Comparison of ENCODE assay signal across 24 cellular contexts in genomic region chr10:33719005-33719703, GRCh38.
DNase-seq lines count a peak whose midpoint lies in the region; ATAC-seq, FAIRE-seq and TF ChIP-seq lines count a peak whose summit lies in the region.
"Had no signal": no experiment of that assay in that cellular context is flagged by ENCODE, and none has a peak within 500 bp of the region (broad histone marks: within the 10 kb centered on the region; RNA-seq: fewer than 3 reads in every experiment).

No MANE protein-coding gene starts in this region.

- no peak overlapping the region for H3K9ac ChIP-seq in HepG2 (ENCODE audit: insufficient read depth, low read depth, low read length)
- H3K9ac ChIP-seq: SK-N-SH had no signal

- no peaks in the 10 kb centered on the region for H4K20me1 ChIP-seq in HepG2 (ENCODE audit: insufficient read depth, low read length)

- H3K79me2 ChIP-seq in HepG2 (ENCODE audit: insufficient read depth, low read length), result no peaks in the 10 kb centered on the region

- TF ChIP-seq EP300 in HepG2 (IDR thresholded peaks at IDR 0.05; ENCODE audit: low read depth in 2 of 2, low read length in 2 of 2), result no peak
- TF ChIP-seq EP300 in HepG2 (CRISPR knock-in tag; IDR thresholded peaks at IDR 0.05; ENCODE audit: borderline replicate concordance), result no peak

- H3K27me3 ChIP-seq in HepG2 (ENCODE audit: control insufficient read depth in 1 of 2, insufficient read depth in 2 of 2, low read length in 2 of 2) (0 out of 5 replicates have a peak, but pooled peaks cover 0 to 5% of the 10 kb centered on the region in 2 experiments), foreskin keratinocyte (peaks cover 4% of the 10 kb centered on the region)
- H3K27me3 ChIP-seq: neutrophil had no signal

- BruUV-seq in HepG2 (replicated peaks; lab: Mats Ljungman, UMichigan), result no TSS peak

- TF ChIP-seq CTCF in fibroblast of the aortic adventitia (IDR thresholded peaks at IDR 0.05; ENCODE audit: insufficient read depth, low read length) (no peak), HepG2 (CRISPR knock-in tag; IDR thresholded peaks at IDR 0.05) (no peak), foreskin keratinocyte (conservative IDR thresholded peaks at IDR 0.05) (no peak)

- H3K4me2 ChIP-seq in HepG2 (ENCODE audit: low read depth, low read length), result no peak overlapping the region
- H3K4me2 ChIP-seq: SK-N-SH had no signal

- CTCF ChIA-PET in HepG2 (lab: Yijun Ruan, JAX; ENCODE audit: low intra/inter-chr PET ratio, low total read pairs), result no interaction called here

- intact Hi-C loops in HepG2 (cut with micrococcal nuclease; ENCODE audit: unreplicated experiment), result no loop called here

- TF ChIP-seq POLR2A in HepG2 (IDR thresholded peaks at IDR 0.05; ENCODE audit: insufficient read depth in 1 of 2, low read depth in 2 of 2, low read length in 2 of 2), result no peak

- POLR2A ChIA-PET in HepG2 (lab: Yijun Ruan, JAX), result no interaction called here

- no peaks in the 10 kb centered on the region for H3K9me3 ChIP-seq in HepG2 (ENCODE audit: low read length)
- H3K9me3 ChIP-seq: neutrophil, SK-N-SH had no signal

- ATAC-seq in HepG2, result no peak
- ATAC-seq in foreskin keratinocyte, result no peak
- no peak for ATAC-seq in HG03196 (IDR thresholded peaks at IDR 0.05; ENCODE audit: unreplicated experiment)
- no peak for ATAC-seq in HG03045 (IDR thresholded peaks at IDR 0.05; ENCODE audit: unreplicated experiment)
- ATAC-seq: activated CD4-positive, CD25-positive, alpha-beta regulatory T cell treated with anti-CD3 and anti-CD28 coated beads, Interleukin-2, amount 50 U/mL, for 24 hours; activated naive CD8-positive, alpha-beta T cell treated with anti-CD3 and anti-CD28 coated beads, Interleukin-2, amount 50 U/mL, for 24 hours had no signal

- H3K4me3 ChIP-seq in fibroblast of the aortic adventitia (ENCODE audit: low read depth, low read length) (no peak overlapping the region), HepG2 (replicated peaks in 1 of 3; ENCODE audit: insufficient read depth in 1 of 3, low read depth in 2 of 3, low read length in 3 of 3) (no peak overlapping the region)

- H3K27ac ChIP-seq in HepG2 (ENCODE audit: extremely low read length, insufficient read depth, low read length) (no peak overlapping the region), foreskin keratinocyte (no peak overlapping the region)
- H3K27ac ChIP-seq: neutrophil had no signal

- peak; percentile 4 for DNase-seq in NCI-H2171 treated with DMSO at 0.1 percent for 48 hours (lab: John Stamatoyannopoulos, UW)
- no peak for DNase-seq in NCI-H2171 (lab: John Stamatoyannopoulos, UW)
- peak; percentile 40 for DNase-seq in fibroblast of the aortic adventitia (ENCODE audit: low read depth)
- no peak for DNase-seq in HepG2 (ENCODE audit: low spot score)
- DNase-seq in kidney glomerular epithelial cell (lab: John Stamatoyannopoulos, UW), result no peak
- DNase-seq in foreskin keratinocyte, result no peak
- DNase-seq: 8988T; activated CD4-positive, alpha-beta T cell treated with anti-CD3 and anti-CD28 coated beads, Interleukin-2, amount 50 U/mL, for 48 hours; activated naive CD4-positive, alpha-beta T cell; activated naive CD8-positive, alpha-beta T cell treated with anti-CD3 and anti-CD28 coated beads, Interleukin-2, amount 50 U/mL, for 24 hours; DND-41; GF-D8; midbrain; naive B cell; NCI-H1092 treated with DMSO at 0.1 percent for 48 hours; NCI-H187 treated with DMSO at 0.1 percent for 48 hours; NCI-H510A treated with DMSO at 0.1 percent for 48 hours; SK-N-SH; stimulated activated CD4-positive, alpha-beta T cell treated with anti-CD3 and anti-CD28 coated beads, Interleukin-4, amount 100 ng/mL, for 24 hours had no signal

- TF ChIP-seq RAD21 in HepG2 (CRISPR knock-in tag; IDR thresholded peaks at IDR 0.05), result no peak

- H3K36me3 ChIP-seq in HepG2 (replicated peaks in 1 of 2; ENCODE audit: control insufficient read depth in 1 of 2, insufficient read depth in 2 of 2, low read length in 2 of 2), result no peaks in the 10 kb centered on the region
- H3K36me3 ChIP-seq: neutrophil had no signal

- in situ Hi-C loops in HepG2 (cut with HindIII; ENCODE audit: extremely low pct_ligation_motif_present, low pct_unique_long_range_greater_than_20kb), result no loop called here

- H2AFZ ChIP-seq in HepG2 (ENCODE audit: low read length), result no peak overlapping the region

- H3K4me1 ChIP-seq in HepG2 (ENCODE audit: insufficient read depth, low read length), result peaks cover 13% of the 10 kb centered on the region; the same call in 1 of the 2 replicates
- peaks cover 3% of the 10 kb centered on the region for H3K4me1 ChIP-seq in foreskin keratinocyte

- FAIRE-seq in HepG2 (lab: Jason Lieb, UNC), result no peak
- FAIRE-seq: TTC549 had no signal

- WGBS in HepG2 (ENCODE audit: low lambda C conversion rate), result 17% methylated on average over 6 of the region's 8 CpGs

TF ChIP-seq in HepG2, 621 proteins besides CTCF, POLR2A, EP300 and RAD21 (continues in another document):
- TF ChIP-seq PTBP1 (IDR thresholded peaks at IDR 0.05; ENCODE audit: low read depth, low read length, poor library complexity, severe bottlenecking), result no peak
- TF ChIP-seq CEBPB (IDR thresholded peaks at IDR 0.05; ENCODE audit: borderline replicate concordance, low read depth, low read length), result 0 out of 2 replicates have a peak, but pooled peaks have one; percentile 4
- TF ChIP-seq SAP130 (CRISPR knock-in tag; IDR thresholded peaks at IDR 0.05; ENCODE audit: low read depth), result no peak
- no peak for TF ChIP-seq MTF2 (CRISPR knock-in tag; IDR thresholded peaks at IDR 0.05; ENCODE audit: borderline replicate concordance)
- TF ChIP-seq ZSCAN12 (CRISPR knock-in tag; IDR thresholded peaks at IDR 0.05), result no peak
- no peak for TF ChIP-seq ZNF460 (CRISPR knock-in tag; IDR thresholded peaks at IDR 0.05; ENCODE audit: borderline replicate concordance)
- TF ChIP-seq ZNF326 (CRISPR knock-in tag; IDR thresholded peaks at IDR 0.05; ENCODE audit: borderline replicate concordance), result no peak
- no peak for TF ChIP-seq NR2F2 (IDR thresholded peaks at IDR 0.05; ENCODE audit: borderline replicate concordance, low read depth)
- no peak for TF ChIP-seq KDM3A (CRISPR knock-in tag; IDR thresholded peaks at IDR 0.05; ENCODE audit: low read depth)
- no peak for TF ChIP-seq ARID4A (CRISPR knock-in tag; IDR thresholded peaks at IDR 0.05; ENCODE audit: borderline replicate concordance)

Comparison
In these comparisons a context has a peak if more than half of its experiments do, and no peak if none do; other contexts are left out.
1. DNase-seq: peak in NCI-H2171 treated with DMSO at 0.1 percent for 48 hours (single experiment) and fibroblast of the aortic adventitia (single experiment); none in NCI-H2171 (single experiment), HepG2 (single experiment), kidney glomerular epithelial cell (single experiment) and foreskin keratinocyte (0 of 2).